In genomic region chr17:30093463-30094147, GRCh38 we compare ENCODE assay signal across 8 cellular contexts. TPM values are rescaled to one million over a fixed set of nuclear protein-coding genes. Genes with fewer than 3 reads are reported as not detected.
DNase-seq lines count a peak whose midpoint lies in the region; ATAC-seq, FAIRE-seq and TF ChIP-seq lines count a peak whose summit lies in the region.

No MANE protein-coding gene starts in this region.

- no peak overlapping the region for H2BK15ac ChIP-seq in IMR-90 (ENCODE audit: low read depth, low read length)

- H2AK9ac ChIP-seq in IMR-90 (replicated peaks; ENCODE audit: low read depth, low read length, poor library complexity) = no peak overlapping the region

- peaks cover 2% of the 10 kb centered on the region for H3K4me1 ChIP-seq in IMR-90 (ENCODE audit: control insufficient read depth, insufficient read depth, low read length)
- H3K4me1 ChIP-seq in Peyer's patch = peaks cover 0 to 5% (median 0%) of the 10 kb centered on the region in 4 donors
- no peaks in the 10 kb centered on the region for H3K4me1 ChIP-seq in pancreas

- H3K4me2 ChIP-seq in IMR-90 (ENCODE audit: low read depth, low read length) = peak overlapping the region; percentile 56; the same call in 1 of the 2 replicates

- H3K4me1 Mint-ChIP-seq in activated naive CD4-positive, alpha-beta T cell treated with anti-CD3 and anti-CD28 coated beads for 36 hours (ENCODE audit: low read depth) = peaks cover 3% of the 10 kb centered on the region

- H2AK5ac ChIP-seq in IMR-90 (ENCODE audit: low read depth, low read length) = no peak overlapping the region

- no peaks in the 10 kb centered on the region for H3K36me3 Mint-ChIP-seq in activated naive CD4-positive, alpha-beta T cell treated with anti-CD3 and anti-CD28 coated beads for 36 hours (ENCODE audit: low read depth)

- H3K9me3 Mint-ChIP-seq in activated naive CD4-positive, alpha-beta T cell treated with anti-CD3 and anti-CD28 coated beads for 36 hours = no peaks in the 10 kb centered on the region

- H2BK5ac ChIP-seq in IMR-90 (ENCODE audit: low read depth, low read length, poor library complexity, severe bottlenecking) = no peak overlapping the region

- TF ChIP-seq CTCF in IMR-90 (conservative IDR thresholded peaks at IDR 0.05; ENCODE audit: low read depth, low read length) = peak; percentile 89
- peak; percentile 59 to 84 (median 80) for TF ChIP-seq CTCF in Peyer's patch (IDR thresholded peaks at IDR 0.05)
- TF ChIP-seq CTCF in pancreas (IDR thresholded peaks at IDR 0.05) = peak; percentile 72 to 87 (median 80)

- H3K4ac ChIP-seq in IMR-90 (ENCODE audit: low read depth, low read length) = no peak overlapping the region

- intact Hi-C loops in IMR-90 (cut with micrococcal nuclease) = loop anchor here (1.0 kb wide), 4 partner anchors 67 to 454 kb away; no protein-coding TSS in a partner anchor
- intact Hi-C loops in activated naive CD4-positive, alpha-beta T cell treated with anti-CD3 and anti-CD28 coated beads for 36 hours (cut with micrococcal nuclease) = loop anchor here (1.0 to 5.0 kb wide), 4 partner anchors 67 to 513 kb away; no protein-coding TSS in a partner anchor
- intact Hi-C loops in pancreas (cut with DNase I) = no loop called here

- TF ChIP-seq POLR2A in IMR-90 (IDR thresholded peaks at IDR 0.05; ENCODE audit: low read depth, low read length) (no peak), Peyer's patch (IDR thresholded peaks at IDR 0.05) (no peak)

- H3K79me1 ChIP-seq in IMR-90 (ENCODE audit: low read depth in 1 of 2, low read length in 2 of 2) = no peaks in the 10 kb centered on the region

- ATAC-seq in IMR-90 (ENCODE audit: low read depth) (peak; percentile 76), pancreas (peak; percentile 75 to 90 (median 87)), HG03196 (IDR thresholded peaks at IDR 0.05; ENCODE audit: unreplicated experiment) (no peak), HG03439 (IDR thresholded peaks at IDR 0.05; ENCODE audit: unreplicated experiment) (no peak)

- DNase-seq in DMS153 (lab: John Stamatoyannopoulos, UW) (peak; percentile 23), IMR-90 (peak; percentile 58), Peyer's patch (peak in 2 of 3 donors; percentile 24 to 65), globus pallidus (ENCODE audit: low spot score) (peak; percentile 58), pancreas (peak in 1 of 6 donors; percentile 56)
- DNase-seq in activated naive CD4-positive, alpha-beta T cell treated with anti-CD3 and anti-CD28 coated beads for 36 hours = peak; percentile 56

- in situ Hi-C loops in IMR-90 (cut with MboI; ENCODE audit: low sequenced_read_pairs) = no loop called here

- POLR2A ChIA-PET in IMR-90 (lab: Charles Lee; ENCODE audit: unreplicated experiment) = no interaction called here

- H3K4me3 ChIP-seq in IMR-90 (ENCODE audit: insufficient read depth, low read depth, low read length) (no peak overlapping the region), Peyer's patch (no peak overlapping the region), pancreas (no peak overlapping the region)

- no peak overlapping the region for H2BK20ac ChIP-seq in IMR-90 (ENCODE audit: low read depth, low read length)

- no peak overlapping the region for H3K56ac ChIP-seq in IMR-90 (ENCODE audit: extremely low read depth, insufficient read depth, low read length)

- H3K36me3 ChIP-seq in IMR-90 (ENCODE audit: control insufficient read depth, insufficient read depth, low read length) (no peaks in the 10 kb centered on the region), Peyer's patch (no peaks in the 10 kb centered on the region), pancreas (no peaks in the 10 kb centered on the region)

- FAIRE-seq in pancreas (lab: Jason Lieb, UNC) = no peak

- H3K9me3 ChIP-seq in IMR-90 (ENCODE audit: control insufficient read depth, insufficient read depth, low read length) = no peaks in the 10 kb centered on the region
- H3K9me3 ChIP-seq in Peyer's patch = no peaks in the 10 kb centered on the region
- no peaks in the 10 kb centered on the region for H3K9me3 ChIP-seq in pancreas

- H3K27ac ChIP-seq in IMR-90 (ENCODE audit: insufficient read depth, low read length) = no peak overlapping the region
- no peak overlapping the region for H3K27ac ChIP-seq in Peyer's patch
- H3K27ac ChIP-seq in pancreas = no peak overlapping the region

- no peak overlapping the region for H3K23ac ChIP-seq in IMR-90 (ENCODE audit: low read depth, low read length)

- H3K14ac ChIP-seq in IMR-90 (replicated peaks; ENCODE audit: low read depth, low read length) = no peak overlapping the region

- CTCF ChIA-PET in IMR-90 (lab: Yijun Ruan, JAX) = interaction anchor here (0.6 to 2.8 kb wide), 22 partner anchors 11 to 488 kb away, joined by 3 to 27 read pairs (median 4); no protein-coding TSS in a partner anchor
- CTCF ChIA-PET in activated naive CD4-positive, alpha-beta T cell treated with anti-CD3 and anti-CD28 coated beads for 36 hours (lab: Charles Lee) = interaction anchor here (0.5 to 6.5 kb wide), 35 partner anchors 9 to 503 kb away, joined by 3 to 59 read pairs (median 3); no protein-coding TSS in a partner anchor

- H3K9ac ChIP-seq in IMR-90 (ENCODE audit: low read depth, low read length) = no peak overlapping the region

- no peak overlapping the region for H3K27ac Mint-ChIP-seq in activated naive CD4-positive, alpha-beta T cell treated with anti-CD3 and anti-CD28 coated beads for 36 hours

- 0 out of 2 replicates have a peak, but pooled peaks cover 4% of the 10 kb centered on the region for H3K9me1 ChIP-seq in IMR-90 (ENCODE audit: insufficient read depth, low read length)

- H3K4me3 Mint-ChIP-seq in activated naive CD4-positive, alpha-beta T cell treated with anti-CD3 and anti-CD28 coated beads for 36 hours = no peak overlapping the region

- H2BK120ac ChIP-seq in IMR-90 (ENCODE audit: low read depth, low read length) = no peak overlapping the region

- no peak overlapping the region for H4K91ac ChIP-seq in IMR-90 (ENCODE audit: insufficient read depth, low read depth, low read length)

- no CpG with 5 or more reads among the region's 12 CpGs for WGBS in IMR-90 (ENCODE audit: extremely low coverage in 2 of 2, insufficient read length in 1 of 2), 2 experiments
- 15 to 16% methylated on average over 12 of the region's 12 CpGs for WGBS in pancreas, 2 donors

- TF ChIP-seq RAD21 in IMR-90 (IDR thresholded peaks at IDR 0.05; ENCODE audit: low read length) = peak; percentile 94

- no peaks in the 10 kb centered on the region for H4K20me1 ChIP-seq in IMR-90 (ENCODE audit: insufficient read depth, low read length)

- H2AFZ ChIP-seq in IMR-90 (replicated peaks; ENCODE audit: low read length, poor library complexity) = peak overlapping the region; percentile 11

- peaks cover 9% of the 10 kb centered on the region for H3K27me3 Mint-ChIP-seq in activated naive CD4-positive, alpha-beta T cell treated with anti-CD3 and anti-CD28 coated beads for 36 hours (ENCODE audit: low read depth)

- H3K18ac ChIP-seq in IMR-90 (ENCODE audit: low read depth, low read length) = no peak overlapping the region

- H3K27me3 ChIP-seq in IMR-90 (ENCODE audit: control insufficient read depth, insufficient read depth, low read length) = no peaks in the 10 kb centered on the region
- no peaks in the 10 kb centered on the region for H3K27me3 ChIP-seq in Peyer's patch
- peaks cover 0 to 4% (median 0%) of the 10 kb centered on the region in 4 donors for H3K27me3 ChIP-seq in pancreas

- BruUV-seq in IMR-90 (replicated peaks; lab: Mats Ljungman, UMichigan) = no TSS peak

- no peak overlapping the region for H4K5ac ChIP-seq in IMR-90 (ENCODE audit: low read depth, low read length)

- no peak overlapping the region; a peak in 1 of 4 replicates for H4K8ac ChIP-seq in IMR-90 (ENCODE audit: low read depth in 2 of 2, low read length in 2 of 2)

- dilution Hi-C loops in IMR-90 (cut with HindIII; ENCODE audit: low sequenced_read_pairs, unreplicated experiment) = no loop called here

TF ChIP-seq in IMR-90, 13 proteins besides CTCF, POLR2A, EP300 and RAD21:
- TF ChIP-seq MAZ (IDR thresholded peaks at IDR 0.05; ENCODE audit: borderline replicate concordance, low read depth, low read length) (peak; percentile 26; the same call in 1 of the 2 replicates), CHD1 (IDR thresholded peaks at IDR 0.05; ENCODE audit: low read depth, low read length) (0 out of 2 replicates have a peak, but pooled peaks have one; percentile 38), MAFK (IDR thresholded peaks at IDR 0.05; ENCODE audit: low read depth, low read length) (no peak), SMC3 (IDR thresholded peaks at IDR 0.05; ENCODE audit: low read depth, low read length) (peak; percentile 77)

RNA-seq across cellular contexts. Expression of gene NSRP1, which starts 23.0 kb away (rescaled TPM):
- total RNA-seq in IMR-90 (2012; rRNA removed) (3.4 and 5.8 TPM in 2 replicates), Peyer's patch (100 to 1,000 TPM in 1 of 4 donors, 10 to 100 TPM in 3; 16.5 to 134 (median 30.6) TPM), pancreas (10 to 100 TPM; 13.8 to 18.2 (median 15.0) TPM)
- polyA plus RNA-seq in IMR-90 (2012; rRNA removed) (14.2 and 14.4 TPM in 2 replicates), pancreas (10 to 100 TPM; 15.4 to 24.2 TPM)
- polyA plus RNA-seq in IMR-90 (2012; cell fraction: cytosol; rRNA removed) = 1.8 and 3.3 TPM in 2 replicates
- 5.2 and 12.4 TPM in 2 replicates for polyA plus RNA-seq in IMR-90 (2012; cell fraction: nucleus; rRNA removed; ENCODE audit: low replicate concordance)
- 10 to 100 TPM; 21.4 to 21.5 TPM for total RNA-seq in activated naive CD4-positive, alpha-beta T cell treated with anti-CD3 and anti-CD28 coated beads for 36 hours

Comparison
In these comparisons a context has a peak if more than half of its experiments do, and no peak if none do; other contexts are left out.
1. ATAC-seq: peak in IMR-90 (single experiment) and pancreas (4 of 4); none in HG03196 (single experiment) and HG03439 (single experiment).
2. intact Hi-C loops: an anchor here in IMR-90 (1.0 kb wide) and activated naive CD4-positive, alpha-beta T cell treated with anti-CD3 and anti-CD28 coated beads for 36 hours (1.0 to 5.0 kb wide); none called in pancreas.
3. Peak in every context shown above with its lines, with median percentiles within 50 percentile points of each other: CTCF ChIP-seq.